Comparison of ENCODE assay signal across 28 cellular contexts in genomic region chr6:150331344-150331743, GRCh38. TPM values are rescaled to one million over a fixed set of nuclear protein-coding genes. Genes with fewer than 3 reads are reported as not detected.
"Had no signal": no experiment of that assay in that cellular context is flagged by ENCODE, and none has a peak within 500 bp of the region (broad histone marks: within the 10 kb centered on the region; RNA-seq: fewer than 3 reads in every experiment).

No MANE protein-coding gene starts in this region.

- H3K36me3 ChIP-seq: colonic mucosa, esophagus squamous epithelium, gastrocnemius medialis, heart right ventricle, left lung, lower lobe of right lung had no signal

- H3K4me1 ChIP-seq: colonic mucosa, left lung, lower lobe of right lung had no signal

- H3K4me3 ChIP-seq: colonic mucosa, esophagus squamous epithelium, gastrocnemius medialis, heart right ventricle, left lung, lower lobe of right lung had no signal

- H3K9me3 ChIP-seq: colonic mucosa, esophagus squamous epithelium, gastrocnemius medialis, heart right ventricle, left lung, lower lobe of right lung had no signal

- H3K27me3 ChIP-seq: colonic mucosa, esophagus squamous epithelium, gastrocnemius medialis, heart right ventricle, left lung had no signal

- H3K27ac ChIP-seq: colonic mucosa, epithelial cell of prostate, esophagus squamous epithelium, gastrocnemius medialis, heart right ventricle, left lung, lower lobe of right lung had no signal

- DNase-seq: colonic mucosa; cortex of kidney; effector CD8-positive, alpha-beta T cell; effector memory CD8-positive, alpha-beta T cell; endodermal cell; erythroblast; esophagus squamous epithelium; foreskin fibroblast; foreskin melanocyte; gastrocnemius medialis; glutamatergic neuron; head of caudate nucleus; heart right ventricle; hippocampal formation; left cardiac atrium; left lung; left ventricle myocardium superior; lower lobe of right lung; mesenchymal stem cell; midbrain; naive thymus-derived CD4-positive, alpha-beta T cell had no signal

RNA-seq across cellular contexts. Expression of gene IYD, which starts 37.5 kb away (rescaled TPM):
- total RNA-seq: dermis microvascular lymphatic vessel endothelial cell; endodermal cell; esophagus mucosa; esophagus squamous epithelium; glomerular endothelial cell; heart right ventricle; kidney epithelial cell; left cardiac atrium; left ventricle myocardium superior; mononuclear cell; naive thymus-derived CD4-positive, alpha-beta T cell had no signal
- polyA plus RNA-seq: heart right ventricle; keratinocyte; naive thymus-derived CD4-positive, alpha-beta T cell had no signal
